ENCODE assay signal across 29 cellular contexts in the genomic region with DNA sequence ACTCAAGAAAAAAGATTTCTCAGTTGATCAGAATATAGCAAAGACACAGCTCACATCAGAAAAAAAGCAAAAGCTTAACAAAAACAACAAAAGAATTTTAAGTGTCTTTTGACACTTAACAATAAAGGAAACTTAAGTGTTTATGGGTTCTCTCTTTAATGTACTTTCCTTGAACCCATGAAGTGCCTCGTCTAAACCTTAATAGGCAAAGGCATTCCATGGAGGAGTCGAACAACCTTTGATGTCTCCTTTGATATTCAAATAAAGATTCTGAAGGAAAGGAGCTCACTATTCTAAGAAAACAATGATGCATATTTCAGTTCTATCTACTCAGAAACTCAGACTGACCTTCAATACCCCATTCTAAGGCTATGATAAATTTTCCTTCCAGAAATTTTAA.
"Had no signal": no experiment of that assay in that cellular context is flagged by ENCODE, and none has a peak within 500 bp of the region (broad histone marks: within the 10 kb centered on the region; RNA-seq: fewer than 3 reads in every experiment).

No MANE protein-coding gene starts in this region.

- H3K4me3 Mint-ChIP-seq: activated CD4-positive, alpha-beta memory T cell treated with anti-CD3 and anti-CD28 coated beads for 36 hours; activated CD4-positive, alpha-beta T cell treated with anti-CD3 and anti-CD28 coated beads for 36 hours; activated CD4-positive, alpha-beta T cell treated with anti-CD3 and anti-CD28 coated beads, Interleukin-2, amount 10 ng/mL, durations not matched to agents 24 days and 14 days; activated CD8-positive, alpha-beta memory T cell treated with anti-CD3 and anti-CD28 coated beads, Interleukin-2, amount 10 ng/mL, durations not matched to agents 7 days and 5 days; activated CD8-positive, alpha-beta T cell treated with anti-CD3 and anti-CD28 coated beads, Interleukin-2, amount 10 ng/mL, durations not matched to agents 7 days and 5 days; activated naive CD4-positive, alpha-beta T cell treated with anti-CD3 and anti-CD28 coated beads for 36 hours; activated naive CD4-positive, alpha-beta T cell treated with anti-CD3 and anti-CD28 coated beads, Interleukin-2, amount 50 U/mL, for 24 hours; activated naive CD8-positive, alpha-beta T cell treated with anti-CD3 and anti-CD28 coated beads, Interleukin-2, amount 10 ng/mL, durations not matched to agents 7 days and 5 days; activated T-helper 1 cell treated with anti-CD3 and anti-CD28 coated beads, Interleukin-12 subunit alpha, Interleukin-12 subunit beta, Interleukin-2, Interleukin-4 antibody, amounts not matched to agents 30 ng/mL and 10 ng/mL and 1 ng/mL, durations not matched to agents 14 hours and 24 hours and 36 hours; brain had no signal

- H3K27ac Mint-ChIP-seq: activated CD4-positive, alpha-beta memory T cell treated with anti-CD3 and anti-CD28 coated beads for 36 hours; activated CD4-positive, alpha-beta T cell treated with anti-CD3 and anti-CD28 coated beads for 36 hours; activated CD4-positive, alpha-beta T cell treated with anti-CD3 and anti-CD28 coated beads, Interleukin-2, amount 10 ng/mL, durations not matched to agents 24 days and 14 days; activated CD8-positive, alpha-beta memory T cell treated with anti-CD3 and anti-CD28 coated beads, Interleukin-2, amount 10 ng/mL, durations not matched to agents 7 days and 5 days; activated CD8-positive, alpha-beta T cell treated with anti-CD3 and anti-CD28 coated beads, Interleukin-2, amount 10 ng/mL, durations not matched to agents 7 days and 5 days; activated naive CD4-positive, alpha-beta T cell treated with anti-CD3 and anti-CD28 coated beads for 36 hours; activated naive CD4-positive, alpha-beta T cell treated with anti-CD3 and anti-CD28 coated beads, Interleukin-2, amount 50 U/mL, for 24 hours; activated naive CD8-positive, alpha-beta T cell treated with anti-CD3 and anti-CD28 coated beads, Interleukin-2, amount 10 ng/mL, durations not matched to agents 7 days and 5 days; activated T-helper 1 cell treated with anti-CD3 and anti-CD28 coated beads, Interleukin-12 subunit alpha, Interleukin-12 subunit beta, Interleukin-2, Interleukin-4 antibody, amounts not matched to agents 30 ng/mL and 10 ng/mL and 1 ng/mL, durations not matched to agents 14 hours and 24 hours and 36 hours; activated T-helper 2 cell treated with anti-CD3 and anti-CD28 coated beads, Interferon-gamma antibody, Interleukin-2, Interleukin-4, amounts not matched to agents 10 μg/mL and 5 μg/mL and 100 μg/mL, durations not matched to agents 14 hours and 24 hours and 36 hours had no signal

- DNase-seq: activated CD4-positive, alpha-beta memory T cell treated with anti-CD3 and anti-CD28 coated beads for 36 hours; activated CD4-positive, alpha-beta T cell treated with anti-CD3 and anti-CD28 coated beads for 36 hours; activated CD4-positive, alpha-beta T cell treated with anti-CD3 and anti-CD28 coated beads, Interleukin-2, amount 10 ng/mL, durations not matched to agents 24 days and 14 days; activated CD4-positive, CD25-positive, alpha-beta regulatory T cell; activated CD4-positive, CD25-positive, alpha-beta regulatory T cell treated with anti-CD3 and anti-CD28 coated beads, Interleukin-2, amount 50 U/mL, for 72 hours; activated CD8-positive, alpha-beta memory T cell treated with anti-CD3 and anti-CD28 coated beads, Interleukin-2, amount 10 ng/mL, durations not matched to agents 7 days and 5 days; activated CD8-positive, alpha-beta memory T cell treated with anti-CD3 and anti-CD28 coated beads, Interleukin-2, amount 50 U/mL, for 4 hours; activated CD8-positive, alpha-beta T cell treated with anti-CD3 and anti-CD28 coated beads, Interleukin-2, amount 10 ng/mL, durations not matched to agents 7 days and 5 days; activated effector memory CD4-positive, alpha-beta T cell treated with anti-CD3 and anti-CD28 coated beads, Interleukin-2, amount 50 U/mL, for 16 hours; activated naive CD4-positive, alpha-beta T cell treated with anti-CD3 and anti-CD28 coated beads for 36 hours; activated naive CD8-positive, alpha-beta T cell treated with anti-CD3 and anti-CD28 coated beads, Interleukin-2, amount 10 ng/mL, durations not matched to agents 7 days and 5 days; activated T-cell treated with anti-CD3 and anti-CD28 coated beads, Interleukin-2, amount 50 U/mL, for 1 hour; activated T-cell treated with anti-CD3 and anti-CD28 coated beads, Interleukin-2, amount 50 U/mL, for 48 hours; central memory CD4-positive, alpha-beta T cell; cerebellar nuclear complex; colonic mucosa; effector CD8-positive, alpha-beta T cell; foreskin fibroblast; head of caudate nucleus; T-helper 2 cell had no signal

- H3K4me3 ChIP-seq: ascending aorta, breast epithelium, cardiac muscle cell, colonic mucosa had no signal

- H3K27me3 Mint-ChIP-seq: activated CD4-positive, alpha-beta memory T cell treated with anti-CD3 and anti-CD28 coated beads for 36 hours; activated CD4-positive, alpha-beta T cell treated with anti-CD3 and anti-CD28 coated beads, Interleukin-2, amount 10 ng/mL, durations not matched to agents 24 days and 14 days; activated CD8-positive, alpha-beta memory T cell treated with anti-CD3 and anti-CD28 coated beads, Interleukin-2, amount 10 ng/mL, durations not matched to agents 7 days and 5 days; activated naive CD4-positive, alpha-beta T cell treated with anti-CD3 and anti-CD28 coated beads, Interleukin-2, amount 50 U/mL, for 24 hours; activated naive CD8-positive, alpha-beta T cell treated with anti-CD3 and anti-CD28 coated beads, Interleukin-2, amount 10 ng/mL, durations not matched to agents 7 days and 5 days had no signal

- H3K36me3 ChIP-seq: ascending aorta, breast epithelium, cardiac muscle cell, colonic mucosa had no signal

- H3K4me1 Mint-ChIP-seq: activated CD4-positive, alpha-beta T cell treated with anti-CD3 and anti-CD28 coated beads for 36 hours; activated CD4-positive, alpha-beta T cell treated with anti-CD3 and anti-CD28 coated beads, Interleukin-2, amount 10 ng/mL, durations not matched to agents 24 days and 14 days; activated CD8-positive, alpha-beta memory T cell treated with anti-CD3 and anti-CD28 coated beads, Interleukin-2, amount 10 ng/mL, durations not matched to agents 7 days and 5 days; activated naive CD4-positive, alpha-beta T cell treated with anti-CD3 and anti-CD28 coated beads, Interleukin-2, amount 50 U/mL, for 24 hours; activated naive CD8-positive, alpha-beta T cell treated with anti-CD3 and anti-CD28 coated beads, Interleukin-2, amount 10 ng/mL, durations not matched to agents 7 days and 5 days had no signal

- H3K27me3 ChIP-seq: ascending aorta, breast epithelium, cardiac muscle cell, colonic mucosa had no signal

- ATAC-seq: activated CD4-positive, alpha-beta T cell treated with anti-CD3 and anti-CD28 coated beads for 36 hours; activated CD8-positive, alpha-beta memory T cell treated with anti-CD3 and anti-CD28 coated beads, Interleukin-2, amount 10 ng/mL, durations not matched to agents 7 days and 5 days; activated CD8-positive, alpha-beta T cell treated with anti-CD3 and anti-CD28 coated beads, Interleukin-2, amount 10 ng/mL, durations not matched to agents 7 days and 5 days; esophagus mucosa had no signal

- FAIRE-seq: frontal cortex had no signal

- H3K36me3 Mint-ChIP-seq: activated CD4-positive, alpha-beta memory T cell treated with anti-CD3 and anti-CD28 coated beads for 36 hours; activated CD8-positive, alpha-beta memory T cell treated with anti-CD3 and anti-CD28 coated beads, Interleukin-2, amount 10 ng/mL, durations not matched to agents 7 days and 5 days; activated naive CD4-positive, alpha-beta T cell treated with anti-CD3 and anti-CD28 coated beads, Interleukin-2, amount 50 U/mL, for 24 hours; activated naive CD8-positive, alpha-beta T cell treated with anti-CD3 and anti-CD28 coated beads, Interleukin-2, amount 10 ng/mL, durations not matched to agents 7 days and 5 days had no signal

- H3K9me3 ChIP-seq: ascending aorta, breast epithelium, colonic mucosa had no signal

- H3K27ac ChIP-seq: ascending aorta, breast epithelium, cardiac muscle cell, colonic mucosa had no signal

- H3K4me1 ChIP-seq: ascending aorta, breast epithelium, colonic mucosa had no signal

- H3K9me3 Mint-ChIP-seq: activated CD4-positive, alpha-beta memory T cell treated with anti-CD3 and anti-CD28 coated beads for 36 hours; activated CD4-positive, alpha-beta T cell treated with anti-CD3 and anti-CD28 coated beads, Interleukin-2, amount 10 ng/mL, durations not matched to agents 24 days and 14 days; activated naive CD4-positive, alpha-beta T cell treated with anti-CD3 and anti-CD28 coated beads for 36 hours; activated naive CD4-positive, alpha-beta T cell treated with anti-CD3 and anti-CD28 coated beads, Interleukin-2, amount 50 U/mL, for 24 hours; activated naive CD8-positive, alpha-beta T cell treated with anti-CD3 and anti-CD28 coated beads, Interleukin-2, amount 10 ng/mL, durations not matched to agents 7 days and 5 days; activated T-helper 1 cell treated with anti-CD3 and anti-CD28 coated beads, Interleukin-12 subunit alpha, Interleukin-12 subunit beta, Interleukin-2, Interleukin-4 antibody, amounts not matched to agents 30 ng/mL and 10 ng/mL and 1 ng/mL, durations not matched to agents 14 hours and 24 hours and 36 hours; activated T-helper 2 cell treated with anti-CD3 and anti-CD28 coated beads, Interferon-gamma antibody, Interleukin-2, Interleukin-4, amounts not matched to agents 10 μg/mL and 5 μg/mL and 100 μg/mL, durations not matched to agents 14 hours and 24 hours and 36 hours; brain had no signal
